Comparison of ENCODE assay signal across 25 cellular contexts in the genomic region with DNA sequence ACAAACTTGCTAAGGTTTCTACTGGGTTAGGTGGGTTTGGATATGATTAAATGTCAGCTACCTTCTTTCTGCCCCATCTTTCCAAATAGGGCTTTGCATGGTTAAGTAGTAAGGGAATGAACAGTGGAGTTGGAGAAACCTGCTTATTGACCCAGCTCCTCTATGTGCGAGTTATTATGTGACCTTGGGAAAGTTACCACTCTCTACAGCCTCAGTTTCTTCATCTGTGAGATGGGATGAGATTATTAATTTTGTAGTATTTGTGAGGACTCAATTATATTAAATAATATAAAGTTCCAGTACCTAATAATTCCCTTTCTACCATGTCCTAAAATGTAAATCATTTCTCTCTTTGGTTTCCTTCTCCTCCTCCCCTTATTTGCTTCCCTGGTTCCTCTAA.
DNase-seq lines count a peak whose midpoint lies in the region; ATAC-seq, FAIRE-seq and TF ChIP-seq lines count a peak whose summit lies in the region.
"Had no signal": no experiment of that assay in that cellular context is flagged by ENCODE, and none has a peak within 500 bp of the region (broad histone marks: within the 10 kb centered on the region; RNA-seq: fewer than 3 reads in every experiment).

No MANE protein-coding gene starts in this region.

- peak; percentile 40 for FAIRE-seq in HTR-8/SVneo (lab: Jason Lieb, UNC)
- FAIRE-seq: A549, D721Med, GM12891 had no signal

- ATAC-seq in SK-N-SH treated with all-trans-retinoic acid at 6 μM for 48 hours (no peak), GM18498 (IDR thresholded peaks at IDR 0.05; ENCODE audit: unreplicated experiment) (no peak)
- ATAC-seq: A549, HCT116 had no signal

- no peak for TF ChIP-seq EP300 in SK-N-SH (IDR thresholded peaks at IDR 0.05; ENCODE audit: borderline replicate concordance in 1 of 2, low read depth in 1 of 2, low read length in 1 of 2)

- no peak overlapping the region for H3K4me3 ChIP-seq in SK-N-SH (ENCODE audit: low read depth in 2 of 2, low read length in 1 of 2)
- no peak overlapping the region for H3K4me3 ChIP-seq in parathyroid adenoma (ENCODE audit: low read depth, low read length)
- no peak overlapping the region for H3K4me3 ChIP-seq in effector memory CD4-positive, alpha-beta T cell (ENCODE audit: insufficient read depth, low read depth, low read length, poor library complexity, severe bottlenecking)
- H3K4me3 ChIP-seq: A549; BLaER1 treated with 17β-estradiol and CSF1 and Interleukin-3, amounts not matched to agents 10 nM and 100 nM; GM23248 had no signal

- H3K9me2 ChIP-seq in SK-N-SH = no peaks in the 10 kb centered on the region

- H3K27me3 ChIP-seq in SK-N-SH (ENCODE audit: insufficient read depth) = no peaks in the 10 kb centered on the region
- no peaks in the 10 kb centered on the region for H3K27me3 ChIP-seq in parathyroid adenoma (ENCODE audit: control insufficient read depth, insufficient read depth, low read length)
- no peaks in the 10 kb centered on the region for H3K27me3 ChIP-seq in effector memory CD4-positive, alpha-beta T cell (replicated peaks; ENCODE audit: control insufficient read depth, insufficient read depth, low read length, poor library complexity, severe bottlenecking)
- H3K27me3 ChIP-seq: BE2C; BLaER1 treated with 17β-estradiol and CSF1 and Interleukin-3, amounts not matched to agents 10 nM and 100 nM had no signal

- no peaks in the 10 kb centered on the region for H4K20me1 ChIP-seq in SK-N-SH (ENCODE audit: insufficient read depth)
- H4K20me1 ChIP-seq: BLaER1 treated with 17β-estradiol and CSF1 and Interleukin-3, amounts not matched to agents 10 nM and 100 nM had no signal

- WGBS in SK-N-SH (ENCODE audit: low lambda C conversion rate) = 100% methylated on average over 1 of the region's 1 CpG

- H3K79me2 ChIP-seq in SK-N-SH (ENCODE audit: insufficient read depth) (no peaks in the 10 kb centered on the region), parathyroid adenoma (no peaks in the 10 kb centered on the region)

- H3K9me3 ChIP-seq in SK-N-SH (no peaks in the 10 kb centered on the region), parathyroid adenoma (ENCODE audit: control insufficient read depth, low read length) (no peaks in the 10 kb centered on the region)
- H3K9me3 ChIP-seq in effector memory CD4-positive, alpha-beta T cell (ENCODE audit: control insufficient read depth, low read length) = no peaks in the 10 kb centered on the region
- H3K9me3 ChIP-seq: A549; BE2C; BLaER1 treated with 17β-estradiol and CSF1 and Interleukin-3, amounts not matched to agents 10 nM and 100 nM had no signal

- TF ChIP-seq CTCF in SK-N-SH (IDR thresholded peaks at IDR 0.05) = no peak
- no peak for TF ChIP-seq CTCF in VCaP (conservative IDR thresholded peaks at IDR 0.05)
- peak; percentile 11 for TF ChIP-seq CTCF in parathyroid adenoma (IDR thresholded peaks at IDR 0.05)

- H3K9ac ChIP-seq in SK-N-SH (peak overlapping the region; percentile 41; the same call in 1 of the 2 replicates), parathyroid adenoma (no peak overlapping the region)
- H3K9ac ChIP-seq: BLaER1 treated with 17β-estradiol and CSF1 and Interleukin-3, amounts not matched to agents 10 nM and 100 nM; GM23248 had no signal

- H3K36me3 ChIP-seq in SK-N-SH (replicated peaks in 1 of 2; ENCODE audit: control insufficient read depth in 1 of 2, insufficient read depth in 2 of 2, low read length in 1 of 2) = no peaks in the 10 kb centered on the region
- no peaks in the 10 kb centered on the region for H3K36me3 ChIP-seq in parathyroid adenoma (ENCODE audit: control insufficient read depth, insufficient read depth, low read length)
- no peaks in the 10 kb centered on the region for H3K36me3 ChIP-seq in effector memory CD4-positive, alpha-beta T cell (ENCODE audit: control insufficient read depth, insufficient read depth, low read length)
- H3K36me3 ChIP-seq: BE2C had no signal

- H3K4me2 ChIP-seq in SK-N-SH = no peak overlapping the region
- H3K4me2 ChIP-seq in parathyroid adenoma (ENCODE audit: low read length) = no peak overlapping the region

- H2AFZ ChIP-seq in SK-N-SH (ENCODE audit: low read depth) (no peak overlapping the region), parathyroid adenoma (no peak overlapping the region)
- H2AFZ ChIP-seq: GM23248 had no signal

- DNase-seq in SK-N-SH (no peak), HTR-8/SVneo (ENCODE audit: insufficient read length, low spot score) (no peak), SIG-M5 (lab: John Stamatoyannopoulos, UW) (no peak)
- DNase-seq in effector memory CD4-positive, alpha-beta T cell = no peak
- DNase-seq: 8988T; ACHN; AML-193; BE2C; CD4-positive, alpha-beta T cell; CD8-positive, alpha-beta memory T cell; DMS 273 treated with DMSO at 0.1 percent for 48 hours; DMS79; EL; GDM1; GM23248; H9 had no signal

- H3K4me1 ChIP-seq in SK-N-SH (ENCODE audit: control insufficient read depth in 1 of 2, insufficient read depth in 2 of 2, low read depth in 1 of 2, low read length in 1 of 2) (peaks cover 17 to 58% of the 10 kb centered on the region in 2 experiments), parathyroid adenoma (peaks cover 9% of the 10 kb centered on the region)
- no peaks in the 10 kb centered on the region for H3K4me1 ChIP-seq in effector memory CD4-positive, alpha-beta T cell (ENCODE audit: control insufficient read depth, insufficient read depth, low read length, poor library complexity, severe bottlenecking)

- H3K27ac ChIP-seq in SK-N-SH (ENCODE audit: low read depth in 2 of 2, low read length in 1 of 2) = peak overlapping the region in 1 of 2 experiments; percentile 90; a peak in 2 of 4 replicates
- H3K27ac ChIP-seq in VCaP = peak overlapping the region; percentile 74
- no peak overlapping the region for H3K27ac ChIP-seq in parathyroid adenoma
- no peak overlapping the region for H3K27ac ChIP-seq in effector memory CD4-positive, alpha-beta T cell (ENCODE audit: insufficient read depth, low read length, poor library complexity, severe bottlenecking)
- H3K27ac ChIP-seq: A549, GM23248 had no signal

- CTCF ChIA-PET in SK-N-SH (lab: Yijun Ruan, JAX) = interaction anchor here (0.7 kb wide), 1 partner anchor 16 kb away, joined by 3 read pairs; no protein-coding TSS in a partner anchor

- POLR2A ChIA-PET in SK-N-SH (lab: Yijun Ruan, JAX) = no interaction called here

- no peak for TF ChIP-seq RAD21 in SK-N-SH (IDR thresholded peaks at IDR 0.05; ENCODE audit: low read length)

- H3F3A ChIP-seq in SK-N-SH (replicated peaks; ENCODE audit: insufficient read depth) = peaks cover 50% of the 10 kb centered on the region

TF ChIP-seq in SK-N-SH, 30 proteins besides CTCF, POLR2A, EP300 and RAD21 (continues in another document):
- TF ChIP-seq RXRA (IDR thresholded peaks at IDR 0.05; ENCODE audit: borderline replicate concordance, low read depth) = no peak
- TF ChIP-seq TCF12 (IDR thresholded peaks at IDR 0.05) = no peak
- TF ChIP-seq IRF3 (IDR thresholded peaks at IDR 0.05; ENCODE audit: low read depth, low read length) = no peak
- TF ChIP-seq SIN3A (IDR thresholded peaks at IDR 0.05; ENCODE audit: borderline replicate concordance, low read depth, low read length) = no peak
- TF ChIP-seq ELF1 (IDR thresholded peaks at IDR 0.05) = no peak

TF ChIP-seq in SK-N-SH treated with all-trans-retinoic acid at 6 μM for 48 hours, 23 proteins besides CTCF, POLR2A, EP300 and RAD21:
- TF ChIP-seq PPARA (CRISPR knock-in tag; IDR thresholded peaks at IDR 0.05; ENCODE audit: borderline replicate concordance) (no peak), ZNF565 (CRISPR knock-in tag; conservative IDR thresholded peaks at IDR 0.05; ENCODE audit: low read depth) (no peak), POU6F1 (CRISPR knock-in tag; IDR thresholded peaks at IDR 0.05; ENCODE audit: borderline replicate concordance, low read depth) (no peak), ISL1 (CRISPR knock-in tag; IDR thresholded peaks at IDR 0.05) (no peak), ZNF8 (CRISPR knock-in tag; IDR thresholded peaks at IDR 0.05) (no peak), ZFP30 (CRISPR knock-in tag; IDR thresholded peaks at IDR 0.05) (no peak), ARNTL (CRISPR knock-in tag; IDR thresholded peaks at IDR 0.05; ENCODE audit: borderline replicate concordance, low read depth) (no peak)
- TF ChIP-seq, protein P1, sequence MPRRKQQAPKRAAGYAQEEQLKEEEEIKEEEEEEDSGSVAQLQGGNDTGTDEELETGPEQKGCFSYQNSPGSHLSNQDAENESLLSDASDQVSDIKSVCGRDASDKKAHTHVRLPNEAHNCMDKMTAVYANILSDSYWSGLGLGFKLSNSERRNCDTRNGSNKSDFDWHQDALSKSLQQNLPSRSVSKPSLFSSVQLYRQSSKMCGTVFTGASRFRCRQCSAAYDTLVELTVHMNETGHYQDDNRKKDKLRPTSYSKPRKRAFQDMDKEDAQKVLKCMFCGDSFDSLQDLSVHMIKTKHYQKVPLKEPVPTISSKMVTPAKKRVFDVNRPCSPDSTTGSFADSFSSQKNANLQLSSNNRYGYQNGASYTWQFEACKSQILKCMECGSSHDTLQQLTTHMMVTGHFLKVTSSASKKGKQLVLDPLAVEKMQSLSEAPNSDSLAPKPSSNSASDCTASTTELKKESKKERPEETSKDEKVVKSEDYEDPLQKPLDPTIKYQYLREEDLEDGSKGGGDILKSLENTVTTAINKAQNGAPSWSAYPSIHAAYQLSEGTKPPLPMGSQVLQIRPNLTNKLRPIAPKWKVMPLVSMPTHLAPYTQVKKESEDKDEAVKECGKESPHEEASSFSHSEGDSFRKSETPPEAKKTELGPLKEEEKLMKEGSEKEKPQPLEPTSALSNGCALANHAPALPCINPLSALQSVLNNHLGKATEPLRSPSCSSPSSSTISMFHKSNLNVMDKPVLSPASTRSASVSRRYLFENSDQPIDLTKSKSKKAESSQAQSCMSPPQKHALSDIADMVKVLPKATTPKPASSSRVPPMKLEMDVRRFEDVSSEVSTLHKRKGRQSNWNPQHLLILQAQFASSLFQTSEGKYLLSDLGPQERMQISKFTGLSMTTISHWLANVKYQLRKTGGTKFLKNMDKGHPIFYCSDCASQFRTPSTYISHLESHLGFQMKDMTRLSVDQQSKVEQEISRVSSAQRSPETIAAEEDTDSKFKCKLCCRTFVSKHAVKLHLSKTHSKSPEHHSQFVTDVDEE (CRISPR knock-in tag; IDR thresholded peaks at IDR 0.05) = no peak
